In genomic region chr4:142419712-142420111, GRCh38 we compare ENCODE assay signal across 15 cellular contexts.
DNase-seq lines count a peak whose midpoint lies in the region; ATAC-seq and TF ChIP-seq lines count a peak whose summit lies in the region.
"Had no signal": no experiment of that assay in that cellular context is flagged by ENCODE, and none has a peak within 500 bp of the region (broad histone marks: within the 10 kb centered on the region; RNA-seq: fewer than 3 reads in every experiment).

No MANE protein-coding gene starts in this region.

- no peaks in the 10 kb centered on the region for H3K9me3 Mint-ChIP-seq in activated naive CD8-positive, alpha-beta T cell (ENCODE audit: low read depth)
- H3K9me3 Mint-ChIP-seq in activated naive CD8-positive, alpha-beta T cell treated with anti-CD3 and anti-CD28 coated beads, Interleukin-2, amount 50 U/mL, for 24 hours = peaks cover 12% of the 10 kb centered on the region
- peaks cover 9% of the 10 kb centered on the region for H3K9me3 Mint-ChIP-seq in glutamatergic neuron (ENCODE audit: unreplicated experiment)
- H3K9me3 Mint-ChIP-seq: CD8-positive, alpha-beta memory T cell had no signal

- no peak for ATAC-seq in activated naive CD8-positive, alpha-beta T cell treated with anti-CD3 and anti-CD28 coated beads, Interleukin-2, amount 50 U/mL, for 24 hours
- ATAC-seq in GM18867 (IDR thresholded peaks at IDR 0.05; ENCODE audit: unreplicated experiment) = no peak
- ATAC-seq: HCT116, HepG2 had no signal

- peak overlapping the region; percentile 59 for H3K27ac Mint-ChIP-seq in activated naive CD8-positive, alpha-beta T cell
- no peak overlapping the region for H3K27ac Mint-ChIP-seq in activated naive CD8-positive, alpha-beta T cell treated with anti-CD3 and anti-CD28 coated beads, Interleukin-2, amount 50 U/mL, for 24 hours
- peak overlapping the region; percentile 96 for H3K27ac Mint-ChIP-seq in glutamatergic neuron (ENCODE audit: unreplicated experiment)
- H3K27ac Mint-ChIP-seq: CD14-positive monocyte had no signal

- H3K27me3 Mint-ChIP-seq in activated naive CD8-positive, alpha-beta T cell = no peaks in the 10 kb centered on the region
- no peaks in the 10 kb centered on the region for H3K27me3 Mint-ChIP-seq in activated naive CD8-positive, alpha-beta T cell treated with anti-CD3 and anti-CD28 coated beads, Interleukin-2, amount 50 U/mL, for 24 hours
- H3K27me3 Mint-ChIP-seq in glutamatergic neuron (ENCODE audit: unreplicated experiment) = peaks cover 4% of the 10 kb centered on the region
- H3K27me3 Mint-ChIP-seq: CD8-positive, alpha-beta memory T cell had no signal

- DNase-seq in activated naive CD8-positive, alpha-beta T cell treated with anti-CD3 and anti-CD28 coated beads, Interleukin-2, amount 50 U/mL, for 24 hours = no peak
- peak; percentile 33 for DNase-seq in SK-N-DZ (ENCODE audit: low spot score)
- no peak for DNase-seq in glutamatergic neuron
- DNase-seq in T-helper 9 cell = no peak
- no peak for DNase-seq in AG08396 (ENCODE audit: low spot score)
- DNase-seq: Caco-2; CD8-positive, alpha-beta memory T cell; DMS53; GF-D8; GM23248 had no signal

- H3K36me3 Mint-ChIP-seq in activated naive CD8-positive, alpha-beta T cell = no peaks in the 10 kb centered on the region
- peaks cover 1% of the 10 kb centered on the region for H3K36me3 Mint-ChIP-seq in activated naive CD8-positive, alpha-beta T cell treated with anti-CD3 and anti-CD28 coated beads, Interleukin-2, amount 50 U/mL, for 24 hours (ENCODE audit: low read depth)
- no peaks in the 10 kb centered on the region for H3K36me3 Mint-ChIP-seq in glutamatergic neuron (ENCODE audit: unreplicated experiment)
- H3K36me3 Mint-ChIP-seq: CD14-positive monocyte; CD8-positive, alpha-beta memory T cell had no signal

- peaks cover 49% of the 10 kb centered on the region for H3K4me1 Mint-ChIP-seq in activated naive CD8-positive, alpha-beta T cell (ENCODE audit: low read depth)
- H3K4me1 Mint-ChIP-seq in activated naive CD8-positive, alpha-beta T cell treated with anti-CD3 and anti-CD28 coated beads, Interleukin-2, amount 50 U/mL, for 24 hours = peaks cover 49% of the 10 kb centered on the region
- peaks cover 61% of the 10 kb centered on the region for H3K4me1 Mint-ChIP-seq in glutamatergic neuron (ENCODE audit: low read depth, unreplicated experiment)
- H3K4me1 Mint-ChIP-seq: CD14-positive monocyte had no signal

- no peak for TF ChIP-seq CTCF in glutamatergic neuron (IDR thresholded peaks at IDR 0.05; ENCODE audit: partially characterized antibody, unreplicated experiment)

- no peak overlapping the region for H3K4me3 Mint-ChIP-seq in activated naive CD8-positive, alpha-beta T cell
- H3K4me3 Mint-ChIP-seq in activated naive CD8-positive, alpha-beta T cell treated with anti-CD3 and anti-CD28 coated beads, Interleukin-2, amount 50 U/mL, for 24 hours = no peak overlapping the region
- H3K4me3 Mint-ChIP-seq in glutamatergic neuron (ENCODE audit: unreplicated experiment) = peak overlapping the region; percentile 63
- H3K4me3 Mint-ChIP-seq: CD14-positive monocyte; CD8-positive, alpha-beta memory T cell had no signal
